1 cellular context compared by ENCODE assay signal in genomic region chr18:49019446-49020045, GRCh38.
TF ChIP-seq lines count a peak whose summit lies in the region.

No MANE protein-coding gene starts in this region.

TF ChIP-seq in H1, 55 proteins besides CTCF, POLR2A, EP300 and RAD21:
- TF ChIP-seq SIN3A (conservative IDR thresholded peaks at IDR 0.05 in 1 of 2, IDR thresholded peaks at IDR 0.05 in 1 of 2; ENCODE audit: low read depth in 1 of 2, low read length in 2 of 2) (no peak), EZH2 (IDR thresholded peaks at IDR 0.05; ENCODE audit: low read depth, low read length, severe bottlenecking) (no peak), GTF2F1 (IDR thresholded peaks at IDR 0.05; ENCODE audit: borderline replicate concordance, low read depth, low read length) (no peak), CBX8 (IDR thresholded peaks at IDR 0.05; ENCODE audit: borderline replicate concordance, low read depth, low read length) (no peak), SP4 (IDR thresholded peaks at IDR 0.05; ENCODE audit: low read length) (no peak)
TF ChIP-seq in H1: peak in this region for 0.
